ENCODE assay signal across 1 cellular context in genomic region chr19:18488403-18488723, GRCh38.
TF ChIP-seq lines count a peak whose summit lies in the region.

No MANE protein-coding gene starts in this region.

TF ChIP-seq in H1, 55 proteins besides CTCF, POLR2A, EP300 and RAD21:
- TF ChIP-seq EGR1 (IDR thresholded peaks at IDR 0.05; ENCODE audit: borderline replicate concordance, low read depth, low read length), result no peak
- TF ChIP-seq FOSL1 (IDR thresholded peaks at IDR 0.05; ENCODE audit: insufficient read depth, low read depth, low read length), result no peak
- TF ChIP-seq, protein P1, sequence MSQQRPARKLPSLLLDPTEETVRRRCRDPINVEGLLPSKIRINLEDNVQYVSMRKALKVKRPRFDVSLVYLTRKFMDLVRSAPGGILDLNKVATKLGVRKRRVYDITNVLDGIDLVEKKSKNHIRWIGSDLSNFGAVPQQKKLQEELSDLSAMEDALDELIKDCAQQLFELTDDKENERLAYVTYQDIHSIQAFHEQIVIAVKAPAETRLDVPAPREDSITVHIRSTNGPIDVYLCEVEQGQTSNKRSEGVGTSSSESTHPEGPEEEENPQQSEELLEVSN (IDR thresholded peaks at IDR 0.05), result no peak
- no peak for TF ChIP-seq BCL11A (IDR thresholded peaks at IDR 0.05; ENCODE audit: low read depth in 2 of 2, low read length in 2 of 2)
- no peak for TF ChIP-seq SP1 (IDR thresholded peaks at IDR 0.05; ENCODE audit: low read depth, low read length)
- TF ChIP-seq JUN (IDR thresholded peaks at IDR 0.05; ENCODE audit: low read depth, low read length), result no peak
- no peak for TF ChIP-seq TBP (IDR thresholded peaks at IDR 0.05; ENCODE audit: low read depth, low read length)
- TF ChIP-seq MAFK (IDR thresholded peaks at IDR 0.05; ENCODE audit: low read depth, low read length), result no peak
- no peak for TF ChIP-seq ZNF274 (IDR thresholded peaks at IDR 0.05; ENCODE audit: borderline replicate concordance, extremely low read depth, low read length)
- no peak for TF ChIP-seq TAF7 (optimal IDR thresholded peaks at IDR 0.05; ENCODE audit: borderline replicate concordance, low read depth, low read length)
- TF ChIP-seq USF2 (IDR thresholded peaks at IDR 0.05; ENCODE audit: low read length), result no peak
